Comparison of ENCODE assay signal across 19 cellular contexts in the genomic region with DNA sequence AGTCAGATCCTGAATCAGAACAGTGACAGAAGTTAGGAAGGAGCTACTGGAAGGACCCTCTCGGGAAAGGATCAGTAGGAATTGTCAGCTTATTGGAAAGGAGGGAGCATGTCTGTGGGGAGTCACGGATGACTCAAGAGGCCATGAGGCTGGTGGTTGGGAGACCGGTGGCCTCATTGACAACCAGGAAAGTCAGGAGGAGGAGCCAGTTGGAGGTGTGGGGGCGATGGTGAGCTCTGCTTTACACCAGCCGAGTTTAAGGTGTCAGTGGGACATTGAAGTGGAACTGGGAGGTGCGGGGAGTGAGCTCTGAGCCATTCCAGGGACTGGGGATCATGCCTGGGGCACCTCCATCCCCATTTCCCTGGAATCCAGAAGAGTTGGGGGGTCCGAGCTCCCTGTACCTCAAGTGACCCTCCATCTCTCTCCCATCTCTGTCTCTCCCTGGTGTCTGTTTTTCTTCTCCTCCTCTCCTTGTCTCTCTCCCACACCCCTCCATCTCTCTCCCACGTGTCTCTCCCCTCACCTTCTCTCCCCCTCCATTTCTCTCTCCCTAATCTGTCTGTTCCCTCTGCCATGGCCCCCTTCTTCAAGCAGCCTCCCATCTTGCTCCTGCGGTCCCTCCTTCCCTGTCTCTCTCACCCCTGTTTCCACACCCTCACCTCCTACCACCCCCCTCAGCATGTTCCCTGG. TPM values are rescaled to one million over a fixed set of nuclear protein-coding genes. Genes with fewer than 3 reads are reported as not detected.
DNase-seq lines count a peak whose midpoint lies in the region; ATAC-seq and TF ChIP-seq lines count a peak whose summit lies in the region.
"Had no signal": no experiment of that assay in that cellular context is flagged by ENCODE, and none has a peak within 500 bp of the region (broad histone marks: within the 10 kb centered on the region; RNA-seq: fewer than 3 reads in every experiment).

No MANE protein-coding gene starts in this region.

- H3K4me2 ChIP-seq in neuronal stem cell (ENCODE audit: insufficient read depth, low read length, poor library complexity, severe bottlenecking): no peak overlapping the region
- H3K4me2 ChIP-seq: KMS-11 had no signal

- H3K27ac Mint-ChIP-seq in activated naive CD4-positive, alpha-beta T cell treated with anti-CD3 and anti-CD28 coated beads, Interleukin-2, amount 10 ng/mL, durations not matched to agents 7 days and 5 days: peak overlapping the region; percentile 25
- peak overlapping the region; percentile 44; the same call in 1 of the 2 replicates for H3K27ac Mint-ChIP-seq in HFFc6
- peak overlapping the region; percentile 85 for H3K27ac Mint-ChIP-seq in central memory CD8-positive, alpha-beta T cell (ENCODE audit: low read depth)
- peak overlapping the region; percentile 7 for H3K27ac Mint-ChIP-seq in progenitor cell of endocrine pancreas

- H3K9me3 ChIP-seq in neuronal stem cell (replicated peaks in 1 of 2; ENCODE audit: control insufficient read depth in 2 of 2, insufficient read depth in 1 of 2, low read depth in 1 of 2, low read length in 2 of 2): peaks cover 0 to 3% of the 10 kb centered on the region in 2 donors
- H3K9me3 ChIP-seq: left lung, right atrium auricular region, tibial nerve had no signal

- no peak overlapping the region for H3K4me3 ChIP-seq in neuronal stem cell (ENCODE audit: low read length in 2 of 2)
- H3K4me3 ChIP-seq: left lung, right atrium auricular region, tibial nerve had no signal

- H3K9me3 Mint-ChIP-seq in activated naive CD4-positive, alpha-beta T cell treated with anti-CD3 and anti-CD28 coated beads, Interleukin-2, amount 10 ng/mL, durations not matched to agents 7 days and 5 days: no peaks in the 10 kb centered on the region
- H3K9me3 Mint-ChIP-seq in HFFc6: no peaks in the 10 kb centered on the region
- H3K9me3 Mint-ChIP-seq in central memory CD8-positive, alpha-beta T cell: no peaks in the 10 kb centered on the region
- no peaks in the 10 kb centered on the region for H3K9me3 Mint-ChIP-seq in progenitor cell of endocrine pancreas (ENCODE audit: low read depth)
- H3K9me3 Mint-ChIP-seq: activated T-cell treated with anti-CD3 and anti-CD28 coated beads, Interleukin-2, amount 50 U/mL, for 4 hours had no signal

- WGBS in neuronal stem cell (ENCODE audit: extremely low coverage in 2 of 2, insufficient read length in 2 of 2, insufficient replicate concordance in 1 of 2), 2 donors: no CpG with 5 or more reads among the region's 9 CpGs

- no peak for ATAC-seq in central memory CD8-positive, alpha-beta T cell (replicated peaks; ENCODE audit: extremely low read depth, poor library complexity, severe bottlenecking)
- ATAC-seq: activated T-cell treated with anti-CD3 and anti-CD28 coated beads, Interleukin-2, amount 50 U/mL, for 4 hours; left lung had no signal

- no peak overlapping the region for H3K23ac ChIP-seq in neuronal stem cell (ENCODE audit: low read depth, low read length, poor library complexity)

- H2BK15ac ChIP-seq in neuronal stem cell (ENCODE audit: low read length): no peak overlapping the region

- no peak overlapping the region for H2AK5ac ChIP-seq in neuronal stem cell (ENCODE audit: low read depth, low read length)

- no peak overlapping the region for H3K14ac ChIP-seq in neuronal stem cell (ENCODE audit: low read length)

- no peak overlapping the region for H2BK12ac ChIP-seq in neuronal stem cell (ENCODE audit: low read length)

- no peak overlapping the region for H4K91ac ChIP-seq in neuronal stem cell (ENCODE audit: low read depth, low read length, poor library complexity)

- no peak overlapping the region for H3K4ac ChIP-seq in neuronal stem cell (ENCODE audit: low read length)

- H3K4me1 ChIP-seq in neuronal stem cell (ENCODE audit: control insufficient read depth in 2 of 2, insufficient read depth in 1 of 2, low read depth in 1 of 2, low read length in 2 of 2): no peaks in the 10 kb centered on the region
- H3K4me1 ChIP-seq: right atrium auricular region, tibial nerve had no signal

- peaks cover 86 to 96% of the 10 kb centered on the region in 2 donors for H3K36me3 ChIP-seq in neuronal stem cell (replicated peaks in 1 of 2; ENCODE audit: control insufficient read depth in 2 of 2, insufficient read depth in 2 of 2, low read length in 2 of 2)

- no peak overlapping the region for H3K27ac ChIP-seq in neuronal stem cell (replicated peaks; ENCODE audit: low read length)
- H3K27ac ChIP-seq: KMS-11, left lung, right atrium auricular region, tibial nerve had no signal

- no peak overlapping the region for H2AFZ ChIP-seq in neuronal stem cell (ENCODE audit: low read length)

- no peak overlapping the region for H2BK5ac ChIP-seq in neuronal stem cell (ENCODE audit: low read length)

- peaks cover 55% of the 10 kb centered on the region for H3K36me3 Mint-ChIP-seq in activated naive CD4-positive, alpha-beta T cell treated with anti-CD3 and anti-CD28 coated beads, Interleukin-2, amount 10 ng/mL, durations not matched to agents 7 days and 5 days
- H3K36me3 Mint-ChIP-seq in HFFc6 (ENCODE audit: low read depth): peaks cover 37% of the 10 kb centered on the region; the same call in 1 of the 2 replicates
- H3K36me3 Mint-ChIP-seq in central memory CD8-positive, alpha-beta T cell (ENCODE audit: insufficient read depth): peaks cover 18% of the 10 kb centered on the region
- H3K36me3 Mint-ChIP-seq in progenitor cell of endocrine pancreas (ENCODE audit: insufficient read depth): peaks cover 28% of the 10 kb centered on the region

- no peaks in the 10 kb centered on the region for H3K27me3 ChIP-seq in neuronal stem cell (ENCODE audit: control insufficient read depth in 3 of 3, insufficient read depth in 3 of 3, low read depth in 1 of 3, low read length in 3 of 3)
- H3K27me3 ChIP-seq: left lung, right atrium auricular region, tibial nerve had no signal

- no peak overlapping the region for H3K18ac ChIP-seq in neuronal stem cell (ENCODE audit: low read length)

- H3K4me3 Mint-ChIP-seq in activated naive CD4-positive, alpha-beta T cell treated with anti-CD3 and anti-CD28 coated beads, Interleukin-2, amount 10 ng/mL, durations not matched to agents 7 days and 5 days: no peak overlapping the region
- H3K4me3 Mint-ChIP-seq in HFFc6 (no peak overlapping the region), progenitor cell of endocrine pancreas (ENCODE audit: low read depth) (no peak overlapping the region)
- H3K4me3 Mint-ChIP-seq in central memory CD8-positive, alpha-beta T cell: no peak overlapping the region
- H3K4me3 Mint-ChIP-seq: activated T-cell treated with anti-CD3 and anti-CD28 coated beads, Interleukin-2, amount 50 U/mL, for 4 hours had no signal

- peaks cover 11% of the 10 kb centered on the region for H3K79me1 ChIP-seq in neuronal stem cell (ENCODE audit: low read depth, low read length)

- DNase-seq in activated naive CD4-positive, alpha-beta T cell treated with anti-CD3 and anti-CD28 coated beads, Interleukin-2, amount 10 ng/mL, durations not matched to agents 7 days and 5 days: no peak
- DNase-seq in activated naive CD4-positive, alpha-beta T cell treated with anti-CD3 and anti-CD28 coated beads, Interleukin-2, amount 50 U/mL, for 16 hours: no peak
- DNase-seq in HFFc6 (no peak), progenitor cell of endocrine pancreas (ENCODE audit: low spot score, unreplicated experiment) (no peak), neuronal stem cell (ENCODE audit: low spot score) (no peak), amniotic stem cell (lab: John Stamatoyannopoulos, UW) (no peak), iPS-NIHi7 (ENCODE audit: extremely low spot score) (no peak)
- DNase-seq in central memory CD8-positive, alpha-beta T cell (ENCODE audit: low spot score in 2 of 2): no peak
- DNase-seq: activated CD4-positive, alpha-beta T cell treated with anti-CD3 and anti-CD28 coated beads, Interleukin-2, amount 50 U/mL, for 4 hours; activated T-cell treated with anti-CD3 and anti-CD28 coated beads, Interleukin-2, amount 50 U/mL, for 4 hours; DMS79 treated with DMSO at 0.1 percent for 48 hours; left lung; NCI-H1092; NCI-H2081 treated with DMSO at 0.1 percent for 48 hours; NCI-H510A; stimulated activated naive CD4-positive, alpha-beta T cell had no signal

- no peak overlapping the region for H4K8ac ChIP-seq in neuronal stem cell (ENCODE audit: low read depth, low read length)

- CTCF ChIA-PET in activated naive CD4-positive, alpha-beta T cell treated with anti-CD3 and anti-CD28 coated beads, Interleukin-2, amount 10 ng/mL, durations not matched to agents 7 days and 5 days (lab: Charles Lee): interaction anchor here (0.5 to 1.1 kb wide), 2 partner anchors 10 to 56 kb away, joined by 3 to 4 read pairs; no protein-coding TSS in a partner anchor

- no peaks in the 10 kb centered on the region for H3K27me3 Mint-ChIP-seq in activated naive CD4-positive, alpha-beta T cell treated with anti-CD3 and anti-CD28 coated beads, Interleukin-2, amount 10 ng/mL, durations not matched to agents 7 days and 5 days
- no peaks in the 10 kb centered on the region; the same call in 1 of the 2 replicates for H3K27me3 Mint-ChIP-seq in HFFc6 (ENCODE audit: insufficient read depth)
- H3K27me3 Mint-ChIP-seq in central memory CD8-positive, alpha-beta T cell: no peaks in the 10 kb centered on the region
- no peaks in the 10 kb centered on the region for H3K27me3 Mint-ChIP-seq in progenitor cell of endocrine pancreas

- H3K4me1 Mint-ChIP-seq in activated naive CD4-positive, alpha-beta T cell treated with anti-CD3 and anti-CD28 coated beads, Interleukin-2, amount 10 ng/mL, durations not matched to agents 7 days and 5 days: no peaks in the 10 kb centered on the region
- peaks cover 12% of the 10 kb centered on the region for H3K4me1 Mint-ChIP-seq in HFFc6 (ENCODE audit: low read depth)
- peaks cover 6% of the 10 kb centered on the region for H3K4me1 Mint-ChIP-seq in central memory CD8-positive, alpha-beta T cell
- H3K4me1 Mint-ChIP-seq in progenitor cell of endocrine pancreas (ENCODE audit: low read depth): no peaks in the 10 kb centered on the region

- H2BK120ac ChIP-seq in neuronal stem cell (ENCODE audit: low read depth, low read length): no peak overlapping the region

- no peak for TF ChIP-seq CTCF in HFFc6 (IDR thresholded peaks at IDR 0.05)
- no peak for TF ChIP-seq CTCF in progenitor cell of endocrine pancreas (IDR thresholded peaks at IDR 0.05; ENCODE audit: unreplicated experiment)

- H3K9ac ChIP-seq in neuronal stem cell (ENCODE audit: low read depth, low read length, poor library complexity): no peak overlapping the region
- H3K9ac ChIP-seq: KMS-11 had no signal

RNA-seq across cellular contexts. Expression of a gene that starts 14.3 kb away (rescaled TPM):
- total RNA-seq in HFFc6 (2021; fragmentation: NEBNext Ultra II Directional; extraction: Animal tissue kit (Norgen Biotek cat#: 25700)): 1 to 10 TPM; 6.4 to 9.2 (median 7.6) TPM
- total RNA-seq in progenitor cell of endocrine pancreas: 15.4 and 15.7 TPM in 2 replicates
- 7.6 TPM for polyA plus RNA-seq in neuronal stem cell (2013, experiment 1 of 2)
- polyA plus RNA-seq in neuronal stem cell (2013, experiment 2 of 2): 7.2 TPM

RNA-seq across cellular contexts. Expression of a gene that starts 20.2 kb away (rescaled TPM):
- 10 to 100 TPM; 10.5 to 15.0 (median 13.3) TPM for total RNA-seq in HFFc6 (2021; fragmentation: NEBNext Ultra II Directional; extraction: Animal tissue kit (Norgen Biotek cat#: 25700))
- total RNA-seq in progenitor cell of endocrine pancreas: 59.9 and 60.3 TPM in 2 replicates
- 57.5 TPM for polyA plus RNA-seq in neuronal stem cell (2013, experiment 1 of 2)
- 54.1 TPM for polyA plus RNA-seq in neuronal stem cell (2013, experiment 2 of 2)

RNA-seq across cellular contexts. Expression of a gene that starts 22.2 kb away (rescaled TPM):
- total RNA-seq in HFFc6 (2021; fragmentation: NEBNext Ultra II Directional; extraction: Animal tissue kit (Norgen Biotek cat#: 25700)): 100 to 1,000 TPM; 464 to 546 (median 536) TPM
- total RNA-seq in progenitor cell of endocrine pancreas: 252 and 264 TPM in 2 replicates
- polyA plus RNA-seq in neuronal stem cell (2013, experiment 1 of 2): 434 TPM
- polyA plus RNA-seq in neuronal stem cell (2013, experiment 2 of 2): 420 TPM

RNA-seq across cellular contexts. Expression of a gene that starts 29.3 kb away (rescaled TPM):
- 10 to 100 TPM; 43.2 to 52.8 (median 51.4) TPM for total RNA-seq in HFFc6 (2021; fragmentation: NEBNext Ultra II Directional; extraction: Animal tissue kit (Norgen Biotek cat#: 25700))
- total RNA-seq in progenitor cell of endocrine pancreas: 58.1 and 58.4 TPM in 2 replicates
- polyA plus RNA-seq in neuronal stem cell (2013, experiment 1 of 2): 69.5 TPM
- 68.8 TPM for polyA plus RNA-seq in neuronal stem cell (2013, experiment 2 of 2)

RNA-seq across cellular contexts. Expression of a gene that starts 48.5 kb away (rescaled TPM):
- total RNA-seq in HFFc6 (2021; fragmentation: NEBNext Ultra II Directional; extraction: Animal tissue kit (Norgen Biotek cat#: 25700)): 10 to 100 TPM; 20.6 to 43.5 (median 38.6) TPM
- 45.5 and 46.6 TPM in 2 replicates for total RNA-seq in progenitor cell of endocrine pancreas
- 84.1 TPM for polyA plus RNA-seq in neuronal stem cell (2013, experiment 1 of 2)
- polyA plus RNA-seq in neuronal stem cell (2013, experiment 2 of 2): 83.4 TPM

Comparison
In these comparisons a context has a peak if more than half of its experiments do, and no peak if none do; other contexts are left out.
1. H3K27ac Mint-ChIP-seq: peak in every context shown above with its lines; median percentile 85 in central memory CD8-positive, alpha-beta T cell; 44 in HFFc6; 25 in activated naive CD4-positive, alpha-beta T cell treated with anti-CD3 and anti-CD28 coated beads, Interleukin-2, amount 10 ng/mL, durations not matched to agents 7 days and 5 days; 7 in progenitor cell of endocrine pancreas.